In genomic region chr19:41546386-41546789, GRCh38 we compare ENCODE assay signal across 11 cellular contexts. TPM values are rescaled to one million over a fixed set of nuclear protein-coding genes. Genes with fewer than 3 reads are reported as not detected.
DNase-seq lines count a peak whose midpoint lies in the region; ATAC-seq lines count a peak whose summit lies in the region.
"Had no signal": no experiment of that assay in that cellular context is flagged by ENCODE, and none has a peak within 500 bp of the region (broad histone marks: within the 10 kb centered on the region; RNA-seq: fewer than 3 reads in every experiment).

No MANE protein-coding gene starts in this region.

- peaks cover 18% of the 10 kb centered on the region for H3K36me3 Mint-ChIP-seq in activated CD4-positive, alpha-beta T cell treated with anti-CD3 and anti-CD28 coated beads, Interleukin-2, amount 10 ng/mL, durations not matched to agents 24 days and 14 days (ENCODE audit: low read depth)
- no peaks in the 10 kb centered on the region for H3K36me3 Mint-ChIP-seq in dendritic cell treated with granulocyte-macrophage colony-stimulating factor and Interleukin-4, amounts not matched to agents 40 ng/mL and 50 ng/mL, for 4 days (ENCODE audit: low read depth)
- H3K36me3 Mint-ChIP-seq in stimulated activated effector memory CD8-positive, alpha-beta T cell treated with anti-CD3 and anti-CD28 coated beads, Interleukin-12 subunit alpha, Interleukin-12 subunit beta, amount 100 ng/mL, for 72 hours, result peaks cover 40% of the 10 kb centered on the region

- no peaks in the 10 kb centered on the region for H3K36me3 ChIP-seq in GM23248 (ENCODE audit: low read depth)

- peak overlapping the region; percentile 99 for H3K27ac Mint-ChIP-seq in activated CD4-positive, alpha-beta T cell treated with anti-CD3 and anti-CD28 coated beads, Interleukin-2, amount 10 ng/mL, durations not matched to agents 24 days and 14 days
- H3K27ac Mint-ChIP-seq in dendritic cell treated with granulocyte-macrophage colony-stimulating factor and Interleukin-4, amounts not matched to agents 40 ng/mL and 50 ng/mL, for 4 days, result peak overlapping the region; percentile 90
- H3K27ac Mint-ChIP-seq in stimulated activated effector memory CD8-positive, alpha-beta T cell treated with anti-CD3 and anti-CD28 coated beads, Interleukin-12 subunit alpha, Interleukin-12 subunit beta, amount 100 ng/mL, for 72 hours, result peak overlapping the region; percentile 97

- no peak overlapping the region for H3K4me3 ChIP-seq in GM23248

- intact Hi-C loops in activated CD4-positive, alpha-beta T cell treated with anti-CD3 and anti-CD28 coated beads, Interleukin-2, amount 10 ng/mL, durations not matched to agents 24 days and 14 days (cut with micrococcal nuclease), result loop anchor here (5.0 to 10.0 kb wide), 3 partner anchors 284 to 942 kb away; partner anchors contain the start of genes HNRNPUL1 and LTBP4
- intact Hi-C loops in dendritic cell treated with granulocyte-macrophage colony-stimulating factor and Interleukin-4, amounts not matched to agents 40 ng/mL and 50 ng/mL, for 4 days (cut with micrococcal nuclease), result no loop called here

- H3K27me3 Mint-ChIP-seq in activated CD4-positive, alpha-beta T cell treated with anti-CD3 and anti-CD28 coated beads, Interleukin-2, amount 10 ng/mL, durations not matched to agents 24 days and 14 days, result no peaks in the 10 kb centered on the region
- no peaks in the 10 kb centered on the region for H3K27me3 Mint-ChIP-seq in dendritic cell treated with granulocyte-macrophage colony-stimulating factor and Interleukin-4, amounts not matched to agents 40 ng/mL and 50 ng/mL, for 4 days

- no peak overlapping the region for H3K9ac ChIP-seq in GM23248
- H3K9ac ChIP-seq: KMS-11 had no signal

- no peaks in the 10 kb centered on the region for H3F3A ChIP-seq in GM23248 (ENCODE audit: insufficient read depth)

- ATAC-seq in stimulated activated effector memory CD8-positive, alpha-beta T cell treated with anti-CD3 and anti-CD28 coated beads, Interleukin-12 subunit alpha, Interleukin-12 subunit beta, amount 100 ng/mL, for 72 hours, result peak; percentile 59

- no peak overlapping the region for H3K4me2 ChIP-seq in GM23248 (ENCODE audit: unreplicated experiment)
- H3K4me2 ChIP-seq: KMS-11 had no signal

- no peaks in the 10 kb centered on the region for H3K9me3 ChIP-seq in GM23248 (ENCODE audit: low read depth)

- peak overlapping the region; percentile 91 for H3K4me3 Mint-ChIP-seq in activated CD4-positive, alpha-beta T cell treated with anti-CD3 and anti-CD28 coated beads, Interleukin-2, amount 10 ng/mL, durations not matched to agents 24 days and 14 days
- H3K4me3 Mint-ChIP-seq in dendritic cell treated with granulocyte-macrophage colony-stimulating factor and Interleukin-4, amounts not matched to agents 40 ng/mL and 50 ng/mL, for 4 days, result peak overlapping the region; percentile 60
- H3K4me3 Mint-ChIP-seq in stimulated activated effector memory CD8-positive, alpha-beta T cell treated with anti-CD3 and anti-CD28 coated beads, Interleukin-12 subunit alpha, Interleukin-12 subunit beta, amount 100 ng/mL, for 72 hours, result peak overlapping the region; percentile 86

- peak; percentile 85 for DNase-seq in activated CD4-positive, alpha-beta T cell treated with anti-CD3 and anti-CD28 coated beads, Interleukin-2, amount 10 ng/mL, durations not matched to agents 24 days and 14 days
- DNase-seq in activated CD4-positive, alpha-beta T cell treated with anti-CD3 and anti-CD28 coated beads for 4 hours, result no peak
- DNase-seq in NOMO-1 (lab: John Stamatoyannopoulos, UW; ENCODE audit: unreplicated experiment in 2 of 2), result peak; percentile 67 to 75
- peak in 1 of 2 donors; percentile 69 for DNase-seq in stimulated activated effector memory CD8-positive, alpha-beta T cell treated with anti-CD3 and anti-CD28 coated beads, Interleukin-12 subunit alpha, Interleukin-12 subunit beta, amount 100 ng/mL, for 72 hours (ENCODE audit: low spot score in 2 of 2)
- no peak for DNase-seq in GM23248
- DNase-seq in DMS114 treated with DMSO at 0.1 percent for 48 hours (lab: John Stamatoyannopoulos, UW; ENCODE audit: unreplicated experiment), result no peak
- DNase-seq in iPS-NIHi11 (ENCODE audit: low spot score), result no peak
- DNase-seq: stimulated activated CD4-positive, alpha-beta T cell treated with anti-CD3 and anti-CD28 coated beads, Interleukin-15, amount 100 ng/mL, for 24 hours; T-helper 9 cell had no signal

- no peaks in the 10 kb centered on the region for H3K4me1 ChIP-seq in GM23248 (ENCODE audit: insufficient read depth)

- 2 to 7% methylated on average over 6 of the region's 6 CpGs for WGBS in GM23248 (ENCODE audit: low coverage in 1 of 2, low lambda C conversion rate in 2 of 2, missing lambda C conversion rate in 2 of 2), 2 experiments

- H3K9me2 ChIP-seq in GM23248 (ENCODE audit: insufficient read depth), result no peaks in the 10 kb centered on the region

- peaks cover 74% of the 10 kb centered on the region for H3K27me3 ChIP-seq in GM23248 (replicated peaks; ENCODE audit: insufficient read depth)

- no peaks in the 10 kb centered on the region for H3K79me2 ChIP-seq in GM23248 (ENCODE audit: insufficient read depth)

- no peaks in the 10 kb centered on the region for H4K20me1 ChIP-seq in GM23248 (ENCODE audit: insufficient read depth)

- H3K27ac ChIP-seq in GM23248, result no peak overlapping the region
- H3K27ac ChIP-seq: KMS-11 had no signal

- H3K4me1 Mint-ChIP-seq in activated CD4-positive, alpha-beta T cell treated with anti-CD3 and anti-CD28 coated beads, Interleukin-2, amount 10 ng/mL, durations not matched to agents 24 days and 14 days, result peaks cover 63% of the 10 kb centered on the region
- peaks cover 64% of the 10 kb centered on the region for H3K4me1 Mint-ChIP-seq in dendritic cell treated with granulocyte-macrophage colony-stimulating factor and Interleukin-4, amounts not matched to agents 40 ng/mL and 50 ng/mL, for 4 days (ENCODE audit: low read depth)
- peaks cover 69% of the 10 kb centered on the region for H3K4me1 Mint-ChIP-seq in stimulated activated effector memory CD8-positive, alpha-beta T cell treated with anti-CD3 and anti-CD28 coated beads, Interleukin-12 subunit alpha, Interleukin-12 subunit beta, amount 100 ng/mL, for 72 hours

- in situ Hi-C loops in GM23248 (cut with MboI), result no loop called here

- no peak overlapping the region for H2AFZ ChIP-seq in GM23248

- H3K9me3 Mint-ChIP-seq in activated CD4-positive, alpha-beta T cell treated with anti-CD3 and anti-CD28 coated beads, Interleukin-2, amount 10 ng/mL, durations not matched to agents 24 days and 14 days, result no peaks in the 10 kb centered on the region
- H3K9me3 Mint-ChIP-seq in dendritic cell treated with granulocyte-macrophage colony-stimulating factor and Interleukin-4, amounts not matched to agents 40 ng/mL and 50 ng/mL, for 4 days, result no peaks in the 10 kb centered on the region
- H3K9me3 Mint-ChIP-seq in stimulated activated effector memory CD8-positive, alpha-beta T cell treated with anti-CD3 and anti-CD28 coated beads, Interleukin-12 subunit alpha, Interleukin-12 subunit beta, amount 100 ng/mL, for 72 hours, result no peaks in the 10 kb centered on the region

RNA-seq across cellular contexts. Expression of gene CEACAM21, which starts 29.6 kb away (rescaled TPM):
- total RNA-seq in activated CD4-positive, alpha-beta T cell treated with anti-CD3 and anti-CD28 coated beads, Interleukin-2, amount 10 ng/mL, durations not matched to agents 24 days and 14 days, result 31.1 and 32.8 TPM in 2 replicates
- not detected in 2 replicates for total RNA-seq in GM23248 (2014; rRNA removed; shearing (Covaris generic))
- not detected in 2 replicates for polyA plus RNA-seq in GM23248 (2016; fragmentation: Nextera tagmentation; extraction: Ambion mirVana)

Comparison
In these comparisons a context has a peak if more than half of its experiments do, and no peak if none do; other contexts are left out.
1. DNase-seq: peak in activated CD4-positive, alpha-beta T cell treated with anti-CD3 and anti-CD28 coated beads, Interleukin-2, amount 10 ng/mL, durations not matched to agents 24 days and 14 days (single experiment) and NOMO-1 (2 of 2); none in activated CD4-positive, alpha-beta T cell treated with anti-CD3 and anti-CD28 coated beads for 4 hours (0 of 2), GM23248 (single experiment), DMS114 treated with DMSO at 0.1 percent for 48 hours (single experiment) and iPS-NIHi11 (single experiment).
2. RNA of gene CEACAM21, which starts 29.6 kb away (total RNA-seq): 31.1 to 32.8 TPM in activated CD4-positive, alpha-beta T cell treated with anti-CD3 and anti-CD28 coated beads, Interleukin-2, amount 10 ng/mL, durations not matched to agents 24 days and 14 days; not detected in GM23248; every median in the first group is over 10 times any median in the second.
3. Peak in every context shown above with its lines, with median percentiles within 50 percentile points of each other: H3K27ac Mint-ChIP-seq and H3K4me3 Mint-ChIP-seq.